In the genomic region with DNA sequence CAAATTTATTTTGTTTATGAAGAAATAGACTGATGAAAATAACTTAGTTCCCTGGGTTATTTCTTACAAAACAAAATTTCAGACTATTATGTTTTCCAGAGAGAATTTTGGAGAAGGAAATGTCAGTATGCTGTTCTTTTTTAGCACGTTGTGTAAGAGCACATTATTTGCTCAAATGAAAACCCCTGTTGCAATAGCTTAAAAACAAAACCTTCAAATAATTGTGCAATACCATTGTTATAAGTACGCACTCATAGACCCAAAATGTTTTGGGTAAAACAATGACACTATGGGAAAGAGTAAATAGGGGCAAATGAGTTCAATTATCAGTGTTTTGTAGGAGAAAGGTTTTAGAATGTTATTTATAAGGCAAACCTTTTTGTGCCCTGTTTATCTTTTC, we compare ENCODE assay signal across 13 cellular contexts. TPM values are rescaled to one million over a fixed set of nuclear protein-coding genes. Genes with fewer than 3 reads are reported as not detected.
DNase-seq lines count a peak whose midpoint lies in the region; ATAC-seq and TF ChIP-seq lines count a peak whose summit lies in the region.
"Had no signal": no experiment of that assay in that cellular context is flagged by ENCODE, and none has a peak within 500 bp of the region (broad histone marks: within the 10 kb centered on the region; RNA-seq: fewer than 3 reads in every experiment).

No MANE protein-coding gene starts in this region.

- ATAC-seq in lung (ENCODE audit: insufficient read depth, low FRiP score) (peak; percentile 11), upper lobe of right lung (peak; percentile 27), HG03095 (IDR thresholded peaks at IDR 0.05; ENCODE audit: unreplicated experiment) (no peak), HG02981 (IDR thresholded peaks at IDR 0.05; ENCODE audit: unreplicated experiment) (no peak)
- ATAC-seq in activated CD4-positive, CD25-positive, alpha-beta regulatory T cell treated with anti-CD3 and anti-CD28 coated beads, Interleukin-2, amount 50 U/mL, for 24 hours = no peak

- no peaks in the 10 kb centered on the region for H3K9me3 ChIP-seq in lung (ENCODE audit: control insufficient read depth in 2 of 2, insufficient read depth in 1 of 2, low read length in 1 of 2)
- no peaks in the 10 kb centered on the region for H3K9me3 ChIP-seq in upper lobe of right lung

- H3K27ac ChIP-seq in lung (ENCODE audit: low read depth in 1 of 2, low read length in 1 of 2) (no peak overlapping the region), upper lobe of right lung (peak overlapping the region; percentile 33)
- H3K27ac ChIP-seq: KMS-11 had no signal

- H3K27me3 ChIP-seq in lung (ENCODE audit: control insufficient read depth, insufficient read depth) (no peaks in the 10 kb centered on the region), upper lobe of right lung (no peaks in the 10 kb centered on the region)

- H3K36me3 ChIP-seq in lung (ENCODE audit: control insufficient read depth in 2 of 2, insufficient read depth in 2 of 2, low read length in 2 of 2) (no peaks in the 10 kb centered on the region), upper lobe of right lung (no peaks in the 10 kb centered on the region)

- no peak for TF ChIP-seq CTCF in choroid plexus epithelial cell (conservative IDR thresholded peaks at IDR 0.05; ENCODE audit: low read depth, low read length)
- no peak for TF ChIP-seq CTCF in lung (IDR thresholded peaks at IDR 0.05; ENCODE audit: control extremely low read depth, extremely low read depth)
- TF ChIP-seq CTCF in upper lobe of right lung (IDR thresholded peaks at IDR 0.05) = no peak

- H3K4me1 ChIP-seq in lung (ENCODE audit: control insufficient read depth in 2 of 2, insufficient read depth in 2 of 2, low read length in 2 of 2) (peaks cover 0 to 8% of the 10 kb centered on the region in 2 donors), upper lobe of right lung (peaks cover 15% of the 10 kb centered on the region)

- DNase-seq in MV-4-11 (lab: John Stamatoyannopoulos, UW) (peak; percentile 86), choroid plexus epithelial cell (ENCODE audit: low read depth) (peak; percentile 53), lung (ENCODE audit: low spot score) (no peak), upper lobe of right lung (no peak), GOT3 (lab: John Stamatoyannopoulos, UW) (no peak)
- DNase-seq: activated CD4-positive, alpha-beta T cell treated with anti-CD3 and anti-CD28 coated beads for 1 hour; activated effector memory CD4-positive, alpha-beta T cell treated with Interleukin-2 at 50 U/mL for 16 hours; cortex of kidney; stimulated activated CD4-positive, alpha-beta T cell treated with anti-CD3 and anti-CD28 coated beads, Interleukin-4, amount 100 ng/mL, for 1 hour had no signal

- no peak overlapping the region for H3K4me3 ChIP-seq in choroid plexus epithelial cell (ENCODE audit: low read depth, low read length)
- H3K4me3 ChIP-seq in lung = no peak overlapping the region
- no peak overlapping the region for H3K4me3 ChIP-seq in upper lobe of right lung

- 13 to 27% methylated on average over 2 of the region's 2 CpGs for WGBS in lung, 2 donors

- intact Hi-C loops in upper lobe of right lung (cut with DNase I) = no loop called here

RNA-seq across cellular contexts. Expression of a gene that starts 18.2 kb away (rescaled TPM):
- total RNA-seq in lung (100 to 1,000 TPM; 145 to 249 TPM), upper lobe of right lung (169 TPM)
- polyA plus RNA-seq in lung = 100 to 1,000 TPM in 1 of 2 donors, 10 to 100 TPM in 1; 92.5 to 170 TPM

RNA-seq across cellular contexts. Expression of a gene that starts 18.5 kb away (rescaled TPM):
- total RNA-seq in lung = 10 to 100 TPM; 10.5 to 17.8 TPM
- polyA plus RNA-seq in lung = 10 to 100 TPM; 40.4 to 66.0 TPM
- 19.6 TPM for total RNA-seq in upper lobe of right lung

Comparison
In these comparisons a context has a peak if more than half of its experiments do, and no peak if none do; other contexts are left out.
1. DNase-seq: peak in MV-4-11 (single experiment) and choroid plexus epithelial cell (single experiment); none in lung (single experiment), upper lobe of right lung (single experiment) and GOT3 (single experiment).
2. ATAC-seq: peak in lung (single experiment) and upper lobe of right lung (single experiment); none in HG03095 (single experiment), HG02981 (single experiment) and activated CD4-positive, CD25-positive, alpha-beta regulatory T cell treated with anti-CD3 and anti-CD28 coated beads, Interleukin-2, amount 50 U/mL, for 24 hours (0 of 2).